2 cellular contexts compared by ENCODE assay signal in genomic region chr12:47033797-47034555, GRCh38.
TF ChIP-seq lines count a peak whose summit lies in the region.

No MANE protein-coding gene starts in this region.

TF ChIP-seq in IMR-90, 13 proteins besides CTCF, POLR2A, EP300 and RAD21:
- no peak for TF ChIP-seq USF2 (IDR thresholded peaks at IDR 0.05; ENCODE audit: low read depth, low read length)
- peak; percentile 31; the same call in 1 of the 2 replicates for TF ChIP-seq MAFK (IDR thresholded peaks at IDR 0.05; ENCODE audit: low read depth, low read length)
- TF ChIP-seq NFE2L2 (IDR thresholded peaks at IDR 0.05; ENCODE audit: low read depth, low read length), result no peak
- TF ChIP-seq CEBPB (IDR thresholded peaks at IDR 0.05; ENCODE audit: low read depth, low read length), result no peak
- no peak for TF ChIP-seq MAZ (IDR thresholded peaks at IDR 0.05; ENCODE audit: borderline replicate concordance, low read depth, low read length)
- no peak for TF ChIP-seq FOS (IDR thresholded peaks at IDR 0.05; ENCODE audit: low read depth, low read length)
- no peak for TF ChIP-seq BHLHE40 (IDR thresholded peaks at IDR 0.05; ENCODE audit: low read depth, low read length)
TF ChIP-seq in IMR-90: peak in this region for 1.

TF ChIP-seq in K562, 482 proteins besides CTCF, POLR2A, EP300 and RAD21:
- TF ChIP-seq ZNF316 (IDR thresholded peaks at IDR 0.05), result peak; percentile 74
- TF ChIP-seq MAFG (tag; conservative IDR thresholded peaks at IDR 0.05), result peak; percentile 60
- TF ChIP-seq ATF3 (IDR thresholded peaks at IDR 0.05), result peak; percentile 29; the same call in 1 of the 2 replicates
- no peak for TF ChIP-seq ATF3 (CRISPR knock-in tag; conservative IDR thresholded peaks at IDR 0.05)
- TF ChIP-seq NR2C2 (CRISPR knock-in tag; IDR thresholded peaks at IDR 0.05), result no peak
- no peak for TF ChIP-seq NR2C2 (tag; IDR thresholded peaks at IDR 0.05)
- peak; percentile 59 for TF ChIP-seq C11orf30 (IDR thresholded peaks at IDR 0.05; ENCODE audit: low read depth)
TF ChIP-seq in K562: peak in this region for 4.
